ENCODE assay signal across 8 cellular contexts in genomic region chr22:37199103-37199838, GRCh38. TPM values are rescaled to one million over a fixed set of nuclear protein-coding genes. Genes with fewer than 3 reads are reported as not detected.
A peak's percentile ranks its signal among the peaks of the same experiment; 100 is the strongest.
DNase-seq lines count a peak whose midpoint lies in the region; ATAC-seq, FAIRE-seq and TF ChIP-seq lines count a peak whose summit lies in the region.

No MANE protein-coding gene starts in this region.

- peak overlapping the region; percentile 79 for H3K27ac ChIP-seq in endodermal cell (ENCODE audit: low read depth, low read length)

- H3K36me3 ChIP-seq in Caco-2 (ENCODE audit: control insufficient read depth, insufficient read depth, low read length): no peaks in the 10 kb centered on the region
- H3K36me3 ChIP-seq in endodermal cell (ENCODE audit: control insufficient read depth, insufficient read depth, low read length): no peaks in the 10 kb centered on the region

- peak; percentile 79 for ATAC-seq in GM21367 (IDR thresholded peaks at IDR 0.05; ENCODE audit: unreplicated experiment)

- H3K9me3 Mint-ChIP-seq in Caco-2 (ENCODE audit: unreplicated experiment) (no peaks in the 10 kb centered on the region), endodermal cell (peaks cover 7% of the 10 kb centered on the region)

- H3K4me3 ChIP-seq in Caco-2 (ENCODE audit: low read depth, low read length) (peak overlapping the region; percentile 68), endodermal cell (ENCODE audit: low read length) (peak overlapping the region; percentile 79)

- H3K4me1 ChIP-seq in Caco-2: peaks cover 48% of the 10 kb centered on the region
- peaks cover 16% of the 10 kb centered on the region for H3K4me1 ChIP-seq in endodermal cell (ENCODE audit: control insufficient read depth, insufficient read depth, low read length)

- H3K4me1 Mint-ChIP-seq in Caco-2 (ENCODE audit: low read depth, unreplicated experiment) (peaks cover 26% of the 10 kb centered on the region), endodermal cell (peaks cover 27% of the 10 kb centered on the region)

- H3K4me3 Mint-ChIP-seq in Caco-2 (ENCODE audit: unreplicated experiment) (peak overlapping the region; percentile 90), endodermal cell (peak overlapping the region; percentile 70)

- POLR2A ChIA-PET in Caco-2 (lab: Charles Lee): interaction anchor here (0.6 to 1.1 kb wide), 5 partner anchors 57 to 423 kb away, joined by 3 to 9 read pairs (median 4); partner anchors contain the start of genes IFT27 and KCTD17

- no peaks in the 10 kb centered on the region; the same call in 1 of the 2 replicates for H3K27me3 ChIP-seq in Caco-2 (replicated peaks; ENCODE audit: control insufficient read depth, insufficient read depth, low read length)
- H3K27me3 ChIP-seq in endodermal cell (ENCODE audit: control insufficient read depth, insufficient read depth, low read length, poor library complexity, severe bottlenecking): no peaks in the 10 kb centered on the region

- no TSS peak for BruUV-seq in Caco-2 (replicated peaks; lab: Mats Ljungman, UMichigan)

- TF ChIP-seq CTCF in Caco-2 (IDR thresholded peaks at IDR 0.05; ENCODE audit: insufficient read depth in 1 of 2, low read depth in 1 of 2, low read length in 1 of 2, severe bottlenecking in 1 of 2, unreplicated experiment in 1 of 2) (peak; percentile 89 to 95), endodermal cell (conservative IDR thresholded peaks at IDR 0.05) (peak; percentile 97)

- peak overlapping the region; percentile 53 for H3K9ac ChIP-seq in endodermal cell (ENCODE audit: extremely low read depth, low read length, poor library complexity, severe bottlenecking)

- peak; percentile 88 for FAIRE-seq in HTR-8/SVneo (lab: Jason Lieb, UNC)

- no peaks in the 10 kb centered on the region for H3K9me3 ChIP-seq in Caco-2
- H3K9me3 ChIP-seq in endodermal cell (ENCODE audit: control insufficient read depth, low read length): peaks cover 4% of the 10 kb centered on the region

- H3K27ac Mint-ChIP-seq in Caco-2 (ENCODE audit: unreplicated experiment): peak overlapping the region; percentile 59
- H3K27ac Mint-ChIP-seq in endodermal cell: peak overlapping the region; percentile 85

- WGBS in endodermal cell (ENCODE audit: insufficient coverage in 1 of 2, insufficient read length in 1 of 2), 2 experiments: 3% methylated on average over 21 to 62 of the region's 62 CpGs

- CTCF ChIA-PET in Caco-2 (lab: Charles Lee): interaction anchor here (0.6 to 2.6 kb wide), 25 partner anchors 11 to 670 kb away, joined by 3 to 8 read pairs (median 4); partner anchors contain the start of genes IFT27 and SSTR3

- intact Hi-C loops in Caco-2 (cut with micrococcal nuclease; ENCODE audit: unreplicated experiment): loop anchor here (1.0 to 10.0 kb wide), 3 partner anchors 33 to 256 kb away; no protein-coding TSS in a partner anchor

- H3K27me3 Mint-ChIP-seq in Caco-2 (ENCODE audit: insufficient read depth, unreplicated experiment): no peaks in the 10 kb centered on the region
- H3K27me3 Mint-ChIP-seq in endodermal cell (ENCODE audit: insufficient read depth): peaks cover 1% of the 10 kb centered on the region

- peak; percentile 97 to 99 for DNase-seq in Caco-2
- DNase-seq in HTR-8/SVneo (ENCODE audit: insufficient read length, low spot score): peak; percentile 84
- peak; percentile 98 for DNase-seq in NOMO-1 treated with DMSO at 0.1 percent for 48 hours (lab: John Stamatoyannopoulos, UW; ENCODE audit: unreplicated experiment)
- DNase-seq in activated CD8-positive, alpha-beta memory T cell treated with anti-CD3 and anti-CD28 coated beads, Interleukin-2, amount 50 U/mL, for 1 hour (ENCODE audit: extremely low read depth): peak; percentile 96
- peak; percentile 100 for DNase-seq in endodermal cell
- peak; percentile 100 for DNase-seq in mesenteric fat pad (ENCODE audit: low spot score)
- peak; percentile 96 for DNase-seq in stimulated activated CD8-positive, alpha-beta memory T cell treated with anti-CD3 and anti-CD28 coated beads, Interleukin-15, amount 100 ng/mL, for 24 hours (ENCODE audit: low read depth)

- H3K36me3 Mint-ChIP-seq in Caco-2 (ENCODE audit: insufficient read depth, unreplicated experiment) (peaks cover 17% of the 10 kb centered on the region), endodermal cell (ENCODE audit: low read depth) (peaks cover 8% of the 10 kb centered on the region)

RNA-seq across cellular contexts. Expression of gene C1QTNF6, which starts 11.2 kb away (rescaled TPM):
- 7.4 and 7.7 TPM in 2 replicates for total RNA-seq in Caco-2 (2022)
- total RNA-seq in endodermal cell: 10 to 100 TPM; 15.5 to 16.9 TPM
- polyA plus RNA-seq in endodermal cell (2013, experiment 1 of 2): 17.3 TPM
- 18.8 TPM for polyA plus RNA-seq in endodermal cell (2013, experiment 2 of 2)
- total RNA-seq in mesenteric fat pad: 1.3 TPM

RNA-seq across cellular contexts. Expression of gene SSTR3, which starts 13.0 kb away (rescaled TPM):
- total RNA-seq in Caco-2 (2022): not detected in 2 replicates
- total RNA-seq in endodermal cell: under 1 TPM; 0.11 to 0.20 TPM
- 0.14 TPM for polyA plus RNA-seq in endodermal cell (2013, experiment 1 of 2)
- 0.12 TPM for polyA plus RNA-seq in endodermal cell (2013, experiment 2 of 2)
- total RNA-seq in mesenteric fat pad: not detected

RNA-seq across cellular contexts. Expression of gene RAC2, which starts 44.8 kb away (rescaled TPM):
- 0.25 TPM in 1 of 2 replicates, not detected in the other for total RNA-seq in Caco-2 (2022)
- 1 to 10 TPM; 4.5 to 5.6 TPM for total RNA-seq in endodermal cell
- 2.0 TPM for polyA plus RNA-seq in endodermal cell (2013, experiment 1 of 2)
- polyA plus RNA-seq in endodermal cell (2013, experiment 2 of 2): 1.8 TPM
- total RNA-seq in mesenteric fat pad: 26.1 TPM

RNA-seq across cellular contexts. Expression of gene IL2RB, which starts 49.6 kb away (rescaled TPM):
- total RNA-seq in Caco-2 (2022): not detected in 2 replicates
- under 1 TPM; 0.15 to 0.42 TPM for total RNA-seq in endodermal cell
- polyA plus RNA-seq in endodermal cell (2013, experiment 1 of 2): 1.1 TPM
- polyA plus RNA-seq in endodermal cell (2013, experiment 2 of 2): 1.5 TPM
- 1.7 TPM for total RNA-seq in mesenteric fat pad

Comparison
In these comparisons a context has a peak if more than half of its experiments do, and no peak if none do; other contexts are left out.
1. Peak in every context shown above with its lines: DNase-seq, ATAC-seq, H3K4me3 ChIP-seq and H3K27ac ChIP-seq.